ENCODE assay signal across 9 cellular contexts in the genomic region with DNA sequence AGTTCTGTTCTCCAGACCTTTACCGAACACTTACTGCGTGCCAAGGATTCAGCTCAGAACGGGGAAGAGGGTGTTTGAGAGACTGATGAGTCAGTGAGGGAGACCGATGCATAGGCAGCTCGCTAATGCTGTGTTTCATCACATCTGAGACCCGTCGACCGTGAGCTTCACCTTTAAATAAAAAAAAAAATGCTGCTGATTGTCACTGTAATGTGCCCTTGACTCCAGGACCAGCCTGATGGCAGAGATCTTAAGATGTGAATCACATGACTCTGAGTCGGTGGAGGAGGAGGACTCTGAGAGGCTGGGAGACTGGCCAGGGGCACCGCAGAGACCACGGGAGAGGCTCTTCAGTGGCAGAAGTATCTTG. TPM values are rescaled to one million over a fixed set of nuclear protein-coding genes. Genes with fewer than 3 reads are reported as not detected.
DNase-seq lines count a peak whose midpoint lies in the region; ATAC-seq and TF ChIP-seq lines count a peak whose summit lies in the region.
"Had no signal": no experiment of that assay in that cellular context is flagged by ENCODE, and none has a peak within 500 bp of the region (broad histone marks: within the 10 kb centered on the region; RNA-seq: fewer than 3 reads in every experiment).

No MANE protein-coding gene starts in this region.

- H3K4me1 ChIP-seq in adipocyte (ENCODE audit: control insufficient read depth, insufficient read depth, low read length) (peaks cover 57% of the 10 kb centered on the region), stomach (peaks cover 36 to 97% (median 75%) of the 10 kb centered on the region in 4 donors)

- peaks cover 0 to 5% of the 10 kb centered on the region in 2 donors for H3K4me1 Mint-ChIP-seq in effector memory CD8-positive, alpha-beta T cell (ENCODE audit: low read depth in 2 of 2)

- no peaks in the 10 kb centered on the region for H3K9me3 Mint-ChIP-seq in effector memory CD8-positive, alpha-beta T cell

- H3K27ac Mint-ChIP-seq in effector memory CD8-positive, alpha-beta T cell = no peak overlapping the region

- H3K36me3 ChIP-seq in adipocyte (ENCODE audit: control insufficient read depth, insufficient read depth, low read length, severe bottlenecking) (no peaks in the 10 kb centered on the region), stomach (peaks cover 0 to 11% (median 0%) of the 10 kb centered on the region in 4 donors)

- H3K9ac ChIP-seq in adipocyte (ENCODE audit: low read length) = peak overlapping the region; percentile 57

- intact Hi-C loops in stomach (cut with DNase I; ENCODE audit: low total_unique reads) = no loop called here

- DNase-seq in HK-2 (ENCODE audit: unreplicated experiment) (peak; percentile 66), adipocyte (ENCODE audit: low read depth) (no peak), fibroblast of villous mesenchyme (ENCODE audit: low read depth) (peak; percentile 93), stomach (no peak), SW480 (ENCODE audit: low spot score) (no peak)
- no peak for DNase-seq in effector memory CD8-positive, alpha-beta T cell
- no peak for DNase-seq in activated CD4-positive, alpha-beta T cell treated with anti-CD3 and anti-CD28 coated beads, Interleukin-2, amount 50 U/mL, for 48 hours
- DNase-seq: NCI-H2171 had no signal

- 50 to 79% (median 70%) methylated on average over 11 of the region's 11 CpGs for WGBS in stomach, 5 donors

- no peak overlapping the region for H3K4me3 Mint-ChIP-seq in effector memory CD8-positive, alpha-beta T cell

- H3K27me3 ChIP-seq in adipocyte (replicated peaks; ENCODE audit: control insufficient read depth, insufficient read depth, low read length) (no peaks in the 10 kb centered on the region), stomach (no peaks in the 10 kb centered on the region)

- H3K4me3 ChIP-seq in adipocyte (ENCODE audit: low read length) (peak overlapping the region; percentile 35), fibroblast of villous mesenchyme (ENCODE audit: low read depth, low read length) (peak overlapping the region; percentile 32), stomach (no peak overlapping the region)

- TF ChIP-seq POLR2A in stomach (IDR thresholded peaks at IDR 0.05) = no peak

- H3K27ac ChIP-seq in stomach = peak overlapping the region in 4 of 5 donors; percentile 54 to 80 (median 71)

- no peak for TF ChIP-seq CTCF in fibroblast of villous mesenchyme (IDR thresholded peaks at IDR 0.05; ENCODE audit: insufficient read depth, low read depth, low read length)
- no peak for TF ChIP-seq CTCF in stomach (IDR thresholded peaks at IDR 0.05)

- TF ChIP-seq EP300 in stomach (IDR thresholded peaks at IDR 0.05) = no peak

- H3K27me3 Mint-ChIP-seq in effector memory CD8-positive, alpha-beta T cell = peaks cover 0 to 8% of the 10 kb centered on the region in 2 donors

- H3K9me3 ChIP-seq in adipocyte (ENCODE audit: control insufficient read depth, low read length) (no peaks in the 10 kb centered on the region), stomach (no peaks in the 10 kb centered on the region)

- no peaks in the 10 kb centered on the region for H3K36me3 Mint-ChIP-seq in effector memory CD8-positive, alpha-beta T cell (ENCODE audit: insufficient read depth)

- ATAC-seq in effector memory CD8-positive, alpha-beta T cell (replicated peaks) = no peak
- no peak for ATAC-seq in GM21423 (IDR thresholded peaks at IDR 0.05; ENCODE audit: unreplicated experiment)

RNA-seq across cellular contexts. Expression of gene SPSB1, which starts 28.8 kb away (rescaled TPM):
- total RNA-seq in fibroblast of villous mesenchyme (20.7 and 48.6 TPM in 2 replicates), stomach (10 to 100 TPM in 4 of 5 donors, 1 to 10 TPM in 1; 2.3 to 28.7 (median 15.1) TPM)
- 10 to 100 TPM in 2 of 3 donors, 1 to 10 TPM in 1; 9.4 to 26.3 (median 14.7) TPM for polyA plus RNA-seq in stomach

Comparison
In these comparisons a context has a peak if more than half of its experiments do, and no peak if none do; other contexts are left out.
1. DNase-seq: peak in HK-2 (single experiment) and fibroblast of villous mesenchyme (single experiment); none in adipocyte (single experiment), stomach (single experiment), effector memory CD8-positive, alpha-beta T cell (0 of 3), activated CD4-positive, alpha-beta T cell treated with anti-CD3 and anti-CD28 coated beads, Interleukin-2, amount 50 U/mL, for 48 hours (0 of 2) and SW480 (single experiment).
2. H3K4me3 ChIP-seq: peak in adipocyte (single experiment) and fibroblast of villous mesenchyme (single experiment); none in stomach (0 of 4).